Comparison of ENCODE assay signal across 8 cellular contexts in the genomic region with DNA sequence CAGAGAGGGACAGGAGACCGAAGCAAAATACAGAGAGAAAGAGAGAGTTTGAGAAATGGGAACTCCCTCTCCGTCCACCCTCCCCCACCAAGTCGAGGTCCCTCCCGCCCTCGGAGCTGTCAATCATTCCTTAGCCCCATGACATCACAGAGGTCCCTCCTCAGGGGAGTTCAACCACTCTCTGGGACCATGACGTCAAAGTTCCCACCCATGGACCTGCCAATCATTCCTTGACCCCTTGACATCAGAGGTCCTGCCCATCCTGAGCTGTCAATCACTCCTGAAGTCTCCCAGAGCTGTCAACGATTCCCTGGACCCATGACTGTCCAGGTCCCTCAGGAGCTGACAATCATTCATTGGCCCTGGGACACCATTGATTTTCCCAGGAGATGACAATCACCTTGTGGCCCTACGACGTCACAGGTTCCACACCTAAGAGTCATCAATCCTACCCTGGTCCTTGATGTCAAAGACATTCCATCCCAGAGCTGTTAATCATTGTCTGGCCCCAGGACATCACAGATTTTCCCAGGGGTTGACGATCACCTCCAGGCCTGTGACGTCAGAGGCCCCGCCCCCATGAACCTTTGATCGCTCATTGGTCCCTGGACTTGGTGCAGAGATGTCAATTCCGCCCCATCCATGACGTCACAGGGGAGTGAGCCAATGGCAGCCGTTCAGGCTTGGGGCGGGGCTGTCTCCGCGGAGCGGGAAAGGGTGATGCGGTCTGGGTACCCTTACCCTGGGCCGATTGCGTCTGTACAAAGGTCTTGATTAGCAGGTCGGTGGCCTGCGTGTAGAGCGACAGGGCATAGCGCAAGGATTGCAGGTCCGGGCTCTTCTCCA.
DNase-seq lines count a peak whose midpoint lies in the region; ATAC-seq lines count a peak whose summit lies in the region.

No MANE protein-coding gene starts in this region.

- no peak overlapping the region for H3K27ac ChIP-seq in GM23248

- H3K4me3 Mint-ChIP-seq in T-cell, result peak overlapping the region in 2 of 3 donors; percentile 34 to 42

- no peak overlapping the region for H3K4me3 ChIP-seq in GM23248

- H3K36me3 ChIP-seq in GM23248 (ENCODE audit: low read depth), result no peaks in the 10 kb centered on the region

- CTCF ChIA-PET in T-cell (lab: Charles Lee), result no interaction called here

- in situ Hi-C loops in GM23248 (cut with MboI), result no loop called here

- POLR2A ChIA-PET in T-cell (lab: Charles Lee), result no interaction called here

- no peaks in the 10 kb centered on the region for H3K9me3 ChIP-seq in GM23248 (ENCODE audit: low read depth)

- no peak overlapping the region for H3K9ac ChIP-seq in GM23248

- H3K27me3 ChIP-seq in GM23248 (replicated peaks; ENCODE audit: insufficient read depth), result peaks cover 8% of the 10 kb centered on the region; the same call in 1 of the 2 replicates

- H2AFZ ChIP-seq in GM23248, result no peak overlapping the region

- WGBS in GM23248 (ENCODE audit: low coverage in 1 of 2, low lambda C conversion rate in 2 of 2, missing lambda C conversion rate in 2 of 2), 2 experiments, result 62 to 64% methylated on average over 26 to 28 of the region's 28 CpGs

- DNase-seq in AG08396 (ENCODE audit: low spot score), result peak; percentile 57
- peak; percentile 30 for DNase-seq in GM23248
- no peak for DNase-seq in T-cell
- DNase-seq in iPS-NIHi11 (ENCODE audit: low spot score), result peak; percentile 82
- DNase-seq in foreskin melanocyte, result no peak

- H3K4me1 ChIP-seq in GM23248 (ENCODE audit: insufficient read depth), result no peaks in the 10 kb centered on the region

- peaks cover 0 to 7% (median 0%) of the 10 kb centered on the region in 3 donors for H3K9me3 Mint-ChIP-seq in T-cell

- no peaks in the 10 kb centered on the region for H3K79me2 ChIP-seq in GM23248 (ENCODE audit: insufficient read depth)

- ATAC-seq in T-cell (replicated peaks in 1 of 4) (no peak), GM19328 (IDR thresholded peaks at IDR 0.05; ENCODE audit: unreplicated experiment) (no peak), HG02610 (IDR thresholded peaks at IDR 0.05; ENCODE audit: unreplicated experiment) (no peak), HG03521 (IDR thresholded peaks at IDR 0.05; ENCODE audit: unreplicated experiment) (no peak)

- no peaks in the 10 kb centered on the region for H3K36me3 Mint-ChIP-seq in T-cell

- no peaks in the 10 kb centered on the region for H3F3A ChIP-seq in GM23248 (ENCODE audit: insufficient read depth)

- no peaks in the 10 kb centered on the region for H3K9me2 ChIP-seq in GM23248 (ENCODE audit: insufficient read depth)

- H4K20me1 ChIP-seq in GM23248 (ENCODE audit: insufficient read depth), result no peaks in the 10 kb centered on the region

- no peak overlapping the region for H3K4me2 ChIP-seq in GM23248 (ENCODE audit: unreplicated experiment)

- H3K4me1 Mint-ChIP-seq in T-cell, result peaks cover 2 to 8% (median 4%) of the 10 kb centered on the region in 3 donors

- H3K27me3 Mint-ChIP-seq in T-cell, result peaks cover 30 to 40% of the 10 kb centered on the region in 2 donors

- H3K27ac Mint-ChIP-seq in T-cell, result no peak overlapping the region

Comparison
In these comparisons a context has a peak if more than half of its experiments do, and no peak if none do; other contexts are left out.
1. DNase-seq: peak in AG08396 (single experiment), GM23248 (single experiment) and iPS-NIHi11 (single experiment); none in T-cell (0 of 34) and foreskin melanocyte (single experiment).